Comparison of ENCODE assay signal across 21 cellular contexts in the genomic region with DNA sequence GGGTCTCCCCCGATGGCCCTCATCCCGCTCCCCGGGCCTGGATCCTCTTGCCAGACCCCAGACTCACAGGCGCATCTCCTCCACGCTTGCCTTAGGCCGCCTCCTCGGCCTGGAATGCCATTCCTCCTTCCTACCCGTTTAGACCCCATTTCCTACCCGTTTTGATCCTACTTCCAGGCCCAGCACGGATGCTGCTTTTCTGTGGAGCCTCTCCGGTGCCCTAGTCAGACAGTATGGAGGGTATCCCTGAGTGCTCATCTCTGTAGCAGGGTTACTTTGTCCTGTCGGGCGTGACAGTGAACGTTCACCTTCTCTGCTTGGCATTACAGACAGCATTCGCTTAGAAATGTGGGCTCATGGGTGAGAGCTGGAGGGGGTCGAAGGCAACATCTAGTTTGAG. TPM values are rescaled to one million over a fixed set of nuclear protein-coding genes. Genes with fewer than 3 reads are reported as not detected.
A peak's percentile ranks its signal among the peaks of the same experiment; 100 is the strongest.
DNase-seq lines count a peak whose midpoint lies in the region; ATAC-seq, FAIRE-seq and TF ChIP-seq lines count a peak whose summit lies in the region.
"Had no signal": no experiment of that assay in that cellular context is flagged by ENCODE, and none has a peak within 500 bp of the region (broad histone marks: within the 10 kb centered on the region; RNA-seq: fewer than 3 reads in every experiment).

No MANE protein-coding gene starts in this region.

- in situ Hi-C loops in HepG2 (cut with HindIII; ENCODE audit: extremely low pct_ligation_motif_present, low pct_unique_long_range_greater_than_20kb): loop anchor here (25.0 kb wide), 1 partner anchor 847 kb away; no protein-coding TSS in a partner anchor

- no TSS peak for BruUV-seq in HepG2 (replicated peaks; lab: Mats Ljungman, UMichigan)

- 17% methylated on average over 16 of the region's 16 CpGs for WGBS in HepG2 (ENCODE audit: low lambda C conversion rate)
- WGBS in sigmoid colon, 2 donors: 83 to 84% methylated on average over 16 of the region's 16 CpGs

- no peak for FAIRE-seq in HepG2 (lab: Jason Lieb, UNC)
- FAIRE-seq: H54, K562 had no signal

- H3K36me3 Mint-ChIP-seq in brain: no peaks in the 10 kb centered on the region

- H3K27ac Mint-ChIP-seq in brain: peak overlapping the region in 3 of 5 experiments; percentile 11 to 41 (median 31)
- H3K27ac Mint-ChIP-seq: CD4-positive, alpha-beta T cell had no signal

- H3K79me2 ChIP-seq in HepG2 (ENCODE audit: insufficient read depth, low read length): no peaks in the 10 kb centered on the region

- no peak for TF ChIP-seq RAD21 in HepG2 (CRISPR knock-in tag; IDR thresholded peaks at IDR 0.05)

- no peaks in the 10 kb centered on the region for H4K20me1 ChIP-seq in HepG2 (ENCODE audit: insufficient read depth, low read length)

- ATAC-seq in HepG2 (0 out of 3 replicates have a peak, but pooled peaks have one; percentile 12), HG02623 (IDR thresholded peaks at IDR 0.05; ENCODE audit: unreplicated experiment) (no peak), HG03469 (IDR thresholded peaks at IDR 0.05; ENCODE audit: unreplicated experiment) (no peak), HG02642 (IDR thresholded peaks at IDR 0.05; ENCODE audit: poor library complexity, unreplicated experiment) (no peak)
- ATAC-seq: K562 had no signal

- CTCF ChIA-PET in AG04450 (lab: Charles Lee): interaction anchor here (1.4 kb wide), 1 partner anchor 32 kb away, joined by 4 read pairs; no protein-coding TSS in a partner anchor
- CTCF ChIA-PET in HepG2 (lab: Yijun Ruan, JAX; ENCODE audit: low intra/inter-chr PET ratio, low total read pairs): no interaction called here

- H3K4me1 ChIP-seq in HepG2 (ENCODE audit: insufficient read depth, low read length) (no peaks in the 10 kb centered on the region), sigmoid colon (peaks cover 0 to 59% (median 43%) of the 10 kb centered on the region in 4 donors)
- H3K4me1 ChIP-seq: BE2C had no signal

- H2AFZ ChIP-seq in HepG2 (ENCODE audit: low read length): no peak overlapping the region

- DNase-seq in AG04450 (ENCODE audit: low read depth, low spot score) (no peak), HepG2 (ENCODE audit: low spot score) (no peak), sigmoid colon (no peak), C1 segment of cervical spinal cord (lab: John Stamatoyannopoulos, UW) (no peak)
- DNase-seq: 8988T; BE2C; CD4-positive, alpha-beta T cell; GF-D8; NCI-H1105 treated with DMSO at 0.1 percent for 48 hours; NCI-H1694; NCI-H2081 treated with DMSO at 0.1 percent for 48 hours; NCI-H510A; NCI-H774; OCI-M1; SHP77 treated with DMSO at 0.1 percent for 48 hours had no signal

- peaks cover 3% of the 10 kb centered on the region for H3K27me3 ChIP-seq in AG04450 (ENCODE audit: control insufficient read depth, insufficient read depth, low read length)
- peaks cover 11 to 88% of the 10 kb centered on the region in 2 experiments for H3K27me3 ChIP-seq in HepG2 (ENCODE audit: control insufficient read depth in 1 of 2, insufficient read depth in 2 of 2, low read length in 2 of 2)
- H3K27me3 ChIP-seq in sigmoid colon: no peaks in the 10 kb centered on the region
- H3K27me3 ChIP-seq: BE2C had no signal

- H3K36me3 ChIP-seq in HepG2 (replicated peaks in 1 of 2; ENCODE audit: control insufficient read depth in 1 of 2, insufficient read depth in 2 of 2, low read length in 2 of 2) (no peaks in the 10 kb centered on the region), sigmoid colon (no peaks in the 10 kb centered on the region)
- H3K36me3 ChIP-seq: BE2C had no signal

- H3K27ac ChIP-seq in AG04450 (ENCODE audit: low read depth, low read length) (peak overlapping the region; percentile 31), HepG2 (ENCODE audit: extremely low read length, insufficient read depth, low read length) (no peak overlapping the region), sigmoid colon (peak overlapping the region; percentile 73 to 84 (median 80))

- no peak for TF ChIP-seq POLR2A in HepG2 (IDR thresholded peaks at IDR 0.05; ENCODE audit: insufficient read depth in 1 of 2, low read depth in 2 of 2, low read length in 2 of 2)
- TF ChIP-seq POLR2A in sigmoid colon (IDR thresholded peaks at IDR 0.05): no peak

- peaks cover 15% of the 10 kb centered on the region for H3K27me3 Mint-ChIP-seq in brain
- H3K27me3 Mint-ChIP-seq: CD4-positive, alpha-beta T cell had no signal

- no peak overlapping the region for H3K4me2 ChIP-seq in HepG2 (ENCODE audit: low read depth, low read length)

- no peak for TF ChIP-seq CTCF in AG04450 (IDR thresholded peaks at IDR 0.05; ENCODE audit: low read depth, low read length)
- TF ChIP-seq CTCF in brain (conservative IDR thresholded peaks at IDR 0.05): no peak
- TF ChIP-seq CTCF in HepG2 (CRISPR knock-in tag; IDR thresholded peaks at IDR 0.05): no peak
- no peak for TF ChIP-seq CTCF in sigmoid colon (IDR thresholded peaks at IDR 0.05)

- no peak overlapping the region for H3K4me3 ChIP-seq in AG04450 (ENCODE audit: low read depth, low read length)
- no peak overlapping the region for H3K4me3 ChIP-seq in HepG2 (replicated peaks in 1 of 3; ENCODE audit: insufficient read depth in 1 of 3, low read depth in 2 of 3, low read length in 3 of 3)
- H3K4me3 ChIP-seq in sigmoid colon: no peak overlapping the region
- H3K4me3 ChIP-seq: K562 had no signal

- POLR2A ChIA-PET in AG04450 (lab: Yijun Ruan, JAX) (no interaction called here), HepG2 (lab: Yijun Ruan, JAX) (no interaction called here)

- no peak overlapping the region for H3K4me3 Mint-ChIP-seq in brain
- H3K4me3 Mint-ChIP-seq: CD4-positive, alpha-beta T cell had no signal

- peaks cover 0 to 2% (median 0%) of the 10 kb centered on the region in 5 experiments for H3K9me3 Mint-ChIP-seq in brain
- H3K9me3 Mint-ChIP-seq: CD4-positive, alpha-beta T cell had no signal

- H3K9ac ChIP-seq in HepG2 (ENCODE audit: insufficient read depth, low read depth, low read length): no peak overlapping the region

- no peaks in the 10 kb centered on the region for H3K9me3 ChIP-seq in AG04450 (ENCODE audit: control insufficient read depth, insufficient read depth, low read length)
- no peaks in the 10 kb centered on the region for H3K9me3 ChIP-seq in HepG2 (ENCODE audit: low read length)
- H3K9me3 ChIP-seq in sigmoid colon: no peaks in the 10 kb centered on the region
- H3K9me3 ChIP-seq: BE2C had no signal

- intact Hi-C loops in HepG2 (cut with micrococcal nuclease; ENCODE audit: unreplicated experiment): no loop called here
- intact Hi-C loops in sigmoid colon (cut with DNase I): no loop called here

- no peak for TF ChIP-seq EP300 in HepG2 (IDR thresholded peaks at IDR 0.05; ENCODE audit: low read depth in 2 of 2, low read length in 2 of 2)
- TF ChIP-seq EP300 in HepG2 (CRISPR knock-in tag; IDR thresholded peaks at IDR 0.05; ENCODE audit: borderline replicate concordance): no peak
- TF ChIP-seq EP300 in sigmoid colon (IDR thresholded peaks at IDR 0.05): no peak

- H3K4me1 Mint-ChIP-seq in brain: peaks cover 36% of the 10 kb centered on the region

TF ChIP-seq in HepG2, 621 proteins besides CTCF, POLR2A, EP300 and RAD21:
- 0 out of 2 replicates have a peak, but pooled peaks have one; percentile 55 for TF ChIP-seq EZH2 (conservative IDR thresholded peaks at IDR 0.05; ENCODE audit: low read depth, low read length)
- TF ChIP-seq, protein P1, sequence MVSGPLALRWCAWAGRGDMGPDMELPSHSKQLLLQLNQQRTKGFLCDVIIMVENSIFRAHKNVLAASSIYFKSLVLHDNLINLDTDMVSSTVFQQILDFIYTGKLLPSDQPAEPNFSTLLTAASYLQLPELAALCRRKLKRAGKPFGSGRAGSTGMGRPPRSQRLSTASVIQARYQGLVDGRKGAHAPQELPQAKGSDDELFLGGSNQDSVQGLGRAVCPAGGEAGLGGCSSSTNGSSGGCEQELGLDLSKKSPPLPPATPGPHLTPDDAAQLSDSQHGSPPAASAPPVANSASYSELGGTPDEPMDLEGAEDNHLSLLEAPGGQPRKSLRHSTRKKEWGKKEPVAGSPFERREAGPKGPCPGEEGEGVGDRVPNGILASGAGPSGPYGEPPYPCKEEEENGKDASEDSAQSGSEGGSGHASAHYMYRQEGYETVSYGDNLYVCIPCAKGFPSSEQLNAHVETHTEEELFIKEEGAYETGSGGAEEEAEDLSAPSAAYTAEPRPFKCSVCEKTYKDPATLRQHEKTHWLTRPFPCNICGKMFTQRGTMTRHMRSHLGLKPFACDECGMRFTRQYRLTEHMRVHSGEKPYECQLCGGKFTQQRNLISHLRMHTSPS (CRISPR knock-in tag; IDR thresholded peaks at IDR 0.05; ENCODE audit: low read depth): no peak
- TF ChIP-seq CBX5 (CRISPR knock-in tag; IDR thresholded peaks at IDR 0.05; ENCODE audit: borderline replicate concordance): no peak
- no peak for TF ChIP-seq ZNF432 (CRISPR knock-in tag; IDR thresholded peaks at IDR 0.05; ENCODE audit: borderline replicate concordance)

RNA-seq across cellular contexts. Expression of a gene that starts 9.3 kb away (rescaled TPM):
- 0.30 and 0.42 TPM in 2 replicates for polyA plus RNA-seq in AG04450 (2011; rRNA removed)
- 0.35 and 0.41 TPM in 2 replicates for polyA minus RNA-seq in AG04450 (2011; rRNA and poly(A)+ RNA removed)
- polyA plus RNA-seq in brain (ENCODE audit: insufficient read depth, low read depth, low replicate concordance): 0.71 TPM
- under 0.01 TPM in 1 of 2 replicates, not detected in the other for total RNA-seq in HepG2 (2016; rRNA removed; fragmentation: Illumina TruSeq; extraction: Trizol)
- not detected in 2 replicates for total RNA-seq in HepG2 (2016; cell fraction: cytosol; rRNA removed; fragmentation: Illumina TruSeq; extraction: Trizol; ENCODE audit: low read depth)
- total RNA-seq in HepG2 (2016; cell fraction: insoluble cytoplasmic fraction; rRNA removed; fragmentation: Illumina TruSeq; extraction: Trizol): not detected in 2 replicates
- not detected in 2 replicates for total RNA-seq in HepG2 (2016; cell fraction: membrane; rRNA removed; fragmentation: Illumina TruSeq; extraction: Trizol)
- total RNA-seq in HepG2 (2016; cell fraction: nucleus; rRNA removed; fragmentation: Illumina TruSeq; extraction: Trizol): 0.06 and 0.19 TPM in 2 replicates
- 0.05 TPM in 2 replicates for polyA plus RNA-seq in HepG2 (2011; rRNA removed)
- polyA plus RNA-seq in HepG2 (2011; cell fraction: cytosol; rRNA removed): 0.04 and 0.13 TPM in 2 replicates
- polyA plus RNA-seq in HepG2 (2011; cell fraction: nucleus; rRNA removed): 0.36 and 0.74 TPM in 2 replicates
- 0.04 TPM in 1 of 2 replicates, not detected in the other for polyA plus RNA-seq in HepG2 (2012)
- polyA plus RNA-seq in HepG2 (2016; cell fraction: cytosol; fragmentation: Illumina TruSeq; extraction: Trizol; ENCODE audit: low read depth): not detected in 2 replicates
- not detected in 2 replicates for polyA plus RNA-seq in HepG2 (2016; cell fraction: insoluble cytoplasmic fraction; fragmentation: Illumina TruSeq; extraction: Trizol; ENCODE audit: low read depth)
- polyA plus RNA-seq in HepG2 (2016; cell fraction: membrane; fragmentation: Illumina TruSeq; extraction: Trizol; ENCODE audit: low read depth): not detected in 2 replicates
- polyA plus RNA-seq in HepG2 (2016; cell fraction: nucleus; fragmentation: Illumina TruSeq; extraction: Trizol; ENCODE audit: insufficient read depth, low read depth): 0.61 TPM in 1 of 2 replicates, not detected in the other
- polyA minus RNA-seq in HepG2 (2011; rRNA and poly(A)+ RNA removed; ENCODE audit: low replicate concordance): 0.02 and 1.6 TPM in 2 replicates
- polyA minus RNA-seq in HepG2 (2011; cell fraction: cytosol; rRNA and poly(A)+ RNA removed): not detected in 2 replicates
- polyA minus RNA-seq in HepG2 (2011; cell fraction: nucleus; rRNA and poly(A)+ RNA removed): 1.0 TPM in 1 of 2 replicates, not detected in the other
- 1 to 10 TPM in 2 of 4 donors, under 1 TPM in 2; 0.28 to 3.2 (median 1.8) TPM for total RNA-seq in sigmoid colon
- polyA plus RNA-seq in sigmoid colon: under 1 TPM in 1 of 3 donors, not detected in 2; 0.23 TPM
- total RNA-seq: K562 had no signal
- polyA plus RNA-seq: K562 had no signal
